Comparison of ENCODE assay signal across 8 cellular contexts in the genomic region with DNA sequence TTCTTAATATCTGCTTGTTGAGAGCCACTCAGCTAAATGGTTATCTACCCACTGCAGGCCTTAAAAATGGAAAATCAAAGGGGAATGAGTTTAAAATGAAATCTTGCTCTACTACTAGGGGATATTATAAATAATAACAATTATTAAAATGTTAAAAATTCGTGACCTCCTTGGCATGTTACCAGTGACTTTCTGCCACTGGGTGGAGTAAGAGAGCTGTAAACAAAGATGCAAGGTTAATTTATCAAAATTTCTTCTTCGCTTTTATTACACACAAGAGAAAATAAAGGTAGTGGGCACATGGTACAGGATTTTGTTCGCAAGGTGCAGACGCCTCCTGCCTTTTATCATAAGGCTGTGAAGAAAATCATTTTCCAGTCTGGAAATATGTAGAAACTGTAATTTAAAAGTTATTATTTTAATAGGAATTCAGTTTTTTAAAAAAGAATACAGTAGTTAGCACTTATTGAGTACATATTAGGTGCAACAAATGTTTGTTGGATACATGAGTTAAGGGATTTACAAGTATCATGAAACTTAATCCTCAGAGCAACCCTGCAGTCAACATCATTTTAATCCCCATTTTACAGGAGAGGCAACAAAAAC.
DNase-seq lines count a peak whose midpoint lies in the region; ATAC-seq and TF ChIP-seq lines count a peak whose summit lies in the region.

No MANE protein-coding gene starts in this region.

- no peaks in the 10 kb centered on the region for H4K20me1 ChIP-seq in GM23248 (ENCODE audit: insufficient read depth)

- H3F3A ChIP-seq in GM23248 (ENCODE audit: insufficient read depth), result no peaks in the 10 kb centered on the region

- H3K4me3 Mint-ChIP-seq in CD14-positive monocyte, result no peak overlapping the region

- no peaks in the 10 kb centered on the region for H3K79me2 ChIP-seq in GM23248 (ENCODE audit: insufficient read depth)

- in situ Hi-C loops in GM23248 (cut with MboI), result no loop called here

- no peaks in the 10 kb centered on the region for H3K9me3 ChIP-seq in GM23248 (ENCODE audit: low read depth)
- H3K9me3 ChIP-seq in effector memory CD4-positive, alpha-beta T cell (ENCODE audit: control insufficient read depth, low read length), result no peaks in the 10 kb centered on the region

- DNase-seq in CD14-positive monocyte (ENCODE audit: low spot score), result no peak
- peak; percentile 53 for DNase-seq in GM23248
- peak; percentile 44 for DNase-seq in iris pigment epithelial cell (ENCODE audit: low read depth)
- no peak for DNase-seq in effector memory CD4-positive, alpha-beta T cell
- DNase-seq in GDM1 (lab: John Stamatoyannopoulos, UW), result no peak

- H3K9me2 ChIP-seq in GM23248 (ENCODE audit: insufficient read depth), result no peaks in the 10 kb centered on the region

- H3K4me2 ChIP-seq in GM23248 (ENCODE audit: unreplicated experiment), result no peak overlapping the region

- WGBS in GM23248 (ENCODE audit: low coverage in 1 of 2, low lambda C conversion rate in 2 of 2, missing lambda C conversion rate in 2 of 2), 2 experiments, result 28 to 29% methylated on average over 4 of the region's 4 CpGs

- peaks cover 0 to 4% (median 0%) of the 10 kb centered on the region in 7 donors for H3K9me3 Mint-ChIP-seq in CD14-positive monocyte

- peaks cover 2 to 3% (median 2%) of the 10 kb centered on the region in 3 donors for H3K27me3 Mint-ChIP-seq in CD14-positive monocyte (ENCODE audit: low read depth in 3 of 3)

- TF ChIP-seq CTCF in CD14-positive monocyte (IDR thresholded peaks at IDR 0.05) (peak; percentile 60), VCaP (conservative IDR thresholded peaks at IDR 0.05) (peak; percentile 89)

- peaks cover 7 to 16% of the 10 kb centered on the region in 2 donors for H3K36me3 Mint-ChIP-seq in CD14-positive monocyte

- H3K27me3 ChIP-seq in GM23248 (replicated peaks; ENCODE audit: insufficient read depth), result no peaks in the 10 kb centered on the region
- no peaks in the 10 kb centered on the region for H3K27me3 ChIP-seq in effector memory CD4-positive, alpha-beta T cell (replicated peaks; ENCODE audit: control insufficient read depth, insufficient read depth, low read length, poor library complexity, severe bottlenecking)

- H2AFZ ChIP-seq in GM23248, result no peak overlapping the region

- no peaks in the 10 kb centered on the region for H3K4me1 Mint-ChIP-seq in CD14-positive monocyte

- H3K27ac ChIP-seq in GM23248 (no peak overlapping the region), VCaP (no peak overlapping the region)
- H3K27ac ChIP-seq in effector memory CD4-positive, alpha-beta T cell (ENCODE audit: insufficient read depth, low read length, poor library complexity, severe bottlenecking), result no peak overlapping the region

- no peak overlapping the region for H3K27ac Mint-ChIP-seq in CD14-positive monocyte

- H3K9ac ChIP-seq in GM23248, result no peak overlapping the region

- intact Hi-C loops in CD14-positive monocyte (cut with micrococcal nuclease), result loop anchor here in 1 of 2 donors (10.0 kb wide), 2 partner anchors 413 to 1493 kb away; no protein-coding TSS in a partner anchor

- ATAC-seq in HG02870 (IDR thresholded peaks at IDR 0.05; ENCODE audit: unreplicated experiment) (no peak), GM21619 (IDR thresholded peaks at IDR 0.05; ENCODE audit: unreplicated experiment) (no peak)

- H3K4me3 ChIP-seq in GM23248, result no peak overlapping the region
- no peak overlapping the region for H3K4me3 ChIP-seq in effector memory CD4-positive, alpha-beta T cell (ENCODE audit: insufficient read depth, low read depth, low read length, poor library complexity, severe bottlenecking)

- no peaks in the 10 kb centered on the region for H3K4me1 ChIP-seq in GM23248 (ENCODE audit: insufficient read depth)
- H3K4me1 ChIP-seq in effector memory CD4-positive, alpha-beta T cell (ENCODE audit: control insufficient read depth, insufficient read depth, low read length, poor library complexity, severe bottlenecking), result no peaks in the 10 kb centered on the region

- no peaks in the 10 kb centered on the region for H3K36me3 ChIP-seq in GM23248 (ENCODE audit: low read depth)
- peaks cover 11% of the 10 kb centered on the region for H3K36me3 ChIP-seq in effector memory CD4-positive, alpha-beta T cell (ENCODE audit: control insufficient read depth, insufficient read depth, low read length)

Comparison
In these comparisons a context has a peak if more than half of its experiments do, and no peak if none do; other contexts are left out.
1. DNase-seq: peak in GM23248 (single experiment) and iris pigment epithelial cell (single experiment); none in CD14-positive monocyte (single experiment), effector memory CD4-positive, alpha-beta T cell (0 of 3) and GDM1 (single experiment).